Comparison of ENCODE assay signal across 8 cellular contexts in the genomic region with DNA sequence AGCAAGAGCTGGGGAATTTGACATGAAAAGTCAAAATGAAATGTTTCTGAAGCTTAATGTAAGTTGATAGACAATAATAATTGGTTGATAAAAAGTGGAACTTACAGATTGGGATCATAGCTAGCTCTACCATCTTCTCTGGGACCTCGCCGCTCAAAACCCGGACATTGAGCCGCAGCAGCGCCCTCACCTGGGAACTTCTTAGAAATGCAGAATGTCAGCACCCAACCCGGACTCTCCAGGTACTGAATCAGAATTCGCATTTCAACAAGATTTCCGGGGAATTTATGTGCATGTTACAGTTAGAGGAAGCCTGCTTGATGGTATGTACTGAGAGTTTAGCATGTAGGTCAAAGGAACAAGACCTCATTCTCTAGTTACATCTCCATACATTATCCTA. TPM values are rescaled to one million over a fixed set of nuclear protein-coding genes. Genes with fewer than 3 reads are reported as not detected.
A peak's percentile ranks its signal among the peaks of the same experiment; 100 is the strongest.
DNase-seq lines count a peak whose midpoint lies in the region; ATAC-seq and TF ChIP-seq lines count a peak whose summit lies in the region.

No MANE protein-coding gene starts in this region.

- WGBS in iPS DF 6.9 (ENCODE audit: insufficient coverage, insufficient read length): no CpG with 5 or more reads among the region's 8 CpGs

- no peak overlapping the region for H3K27ac ChIP-seq in HL-60 (replicated peaks)
- no peak overlapping the region for H3K27ac ChIP-seq in iPS DF 6.9 (ENCODE audit: low read length)

- no peaks in the 10 kb centered on the region for H3K36me3 ChIP-seq in iPS DF 6.9 (ENCODE audit: control insufficient read depth, insufficient read depth, low read length)

- peaks cover 13% of the 10 kb centered on the region for H3K4me1 Mint-ChIP-seq in activated CD4-positive, alpha-beta memory T cell treated with anti-CD3 and anti-CD28 coated beads, Interleukin-2, amount 10 ng/mL, durations not matched to agents 7 days and 5 days

- no peak overlapping the region for H3K4me3 Mint-ChIP-seq in activated CD4-positive, alpha-beta memory T cell treated with anti-CD3 and anti-CD28 coated beads, Interleukin-2, amount 10 ng/mL, durations not matched to agents 7 days and 5 days

- H3K4me3 ChIP-seq in HL-60 (replicated peaks; ENCODE audit: insufficient read depth, low read length): no peak overlapping the region
- H3K4me3 ChIP-seq in iPS DF 6.9 (ENCODE audit: low read length): no peak overlapping the region

- no peaks in the 10 kb centered on the region for H3K9me3 Mint-ChIP-seq in activated CD4-positive, alpha-beta memory T cell treated with anti-CD3 and anti-CD28 coated beads, Interleukin-2, amount 10 ng/mL, durations not matched to agents 7 days and 5 days

- ATAC-seq in esophagus mucosa (no peak), HG02840 (IDR thresholded peaks at IDR 0.05; ENCODE audit: low FRiP score, unreplicated experiment) (no peak)

- peaks cover 1% of the 10 kb centered on the region; the same call in 1 of the 2 replicates for H3K4me1 ChIP-seq in iPS DF 6.9 (ENCODE audit: control insufficient read depth, insufficient read depth, low read length)

- H3K9me3 ChIP-seq in iPS DF 6.9 (ENCODE audit: control insufficient read depth, insufficient read depth, low read length): no peaks in the 10 kb centered on the region

- TF ChIP-seq CTCF in HL-60 (IDR thresholded peaks at IDR 0.05; ENCODE audit: insufficient read depth, low read length): peak; percentile 20

- CTCF ChIA-PET in activated CD4-positive, alpha-beta memory T cell treated with anti-CD3 and anti-CD28 coated beads, Interleukin-2, amount 10 ng/mL, durations not matched to agents 7 days and 5 days (lab: Charles Lee): interaction anchor here (0.9 to 3.4 kb wide), 15 partner anchors 9 to 391 kb away, joined by 3 to 18 read pairs (median 4); no protein-coding TSS in a partner anchor

- H3K36me3 Mint-ChIP-seq in activated CD4-positive, alpha-beta memory T cell treated with anti-CD3 and anti-CD28 coated beads, Interleukin-2, amount 10 ng/mL, durations not matched to agents 7 days and 5 days (ENCODE audit: low read depth): no peaks in the 10 kb centered on the region

- H3K27me3 ChIP-seq in HL-60 (ENCODE audit: insufficient read depth, poor library complexity, severe bottlenecking) (no peaks in the 10 kb centered on the region), iPS DF 6.9 (ENCODE audit: control insufficient read depth, insufficient read depth, low read length) (no peaks in the 10 kb centered on the region)

- DNase-seq in GM03348 (ENCODE audit: low spot score) (peak; percentile 30), HL-60 (ENCODE audit: low read depth in 1 of 2, low spot score in 1 of 2) (peak in 1 of 2 experiments; percentile 18), iPS DF 6.9 (ENCODE audit: low read depth, low spot score) (peak; percentile 54), middle frontal gyrus (ENCODE audit: extremely low spot score, low spot score) (no peak), hypothalamus (lab: John Stamatoyannopoulos, UW) (no peak)
- peak; percentile 37 for DNase-seq in activated CD4-positive, alpha-beta memory T cell treated with anti-CD3 and anti-CD28 coated beads, Interleukin-2, amount 10 ng/mL, durations not matched to agents 7 days and 5 days

- H3K27ac Mint-ChIP-seq in activated CD4-positive, alpha-beta memory T cell treated with anti-CD3 and anti-CD28 coated beads, Interleukin-2, amount 10 ng/mL, durations not matched to agents 7 days and 5 days: no peak overlapping the region

- H3K27me3 Mint-ChIP-seq in activated CD4-positive, alpha-beta memory T cell treated with anti-CD3 and anti-CD28 coated beads, Interleukin-2, amount 10 ng/mL, durations not matched to agents 7 days and 5 days: peaks cover 22% of the 10 kb centered on the region

- POLR2A ChIA-PET in activated CD4-positive, alpha-beta memory T cell treated with anti-CD3 and anti-CD28 coated beads, Interleukin-2, amount 10 ng/mL, durations not matched to agents 7 days and 5 days (lab: Charles Lee): no interaction called here

RNA-seq across cellular contexts. Expression of a gene that starts 36.7 kb away (rescaled TPM):
- 10 to 100 TPM; 91.5 to 97.9 TPM for total RNA-seq in activated CD4-positive, alpha-beta memory T cell treated with anti-CD3 and anti-CD28 coated beads, Interleukin-2, amount 10 ng/mL, durations not matched to agents 7 days and 5 days
- 304 TPM for total RNA-seq in esophagus mucosa

Comparison
In these comparisons a context has a peak if more than half of its experiments do, and no peak if none do; other contexts are left out.
1. DNase-seq: peak in GM03348 (single experiment), activated CD4-positive, alpha-beta memory T cell treated with anti-CD3 and anti-CD28 coated beads, Interleukin-2, amount 10 ng/mL, durations not matched to agents 7 days and 5 days (single experiment) and iPS DF 6.9 (single experiment); none in middle frontal gyrus (single experiment) and hypothalamus (0 of 51).